Comparison of ENCODE assay signal across 1 cellular context in the genomic region with DNA sequence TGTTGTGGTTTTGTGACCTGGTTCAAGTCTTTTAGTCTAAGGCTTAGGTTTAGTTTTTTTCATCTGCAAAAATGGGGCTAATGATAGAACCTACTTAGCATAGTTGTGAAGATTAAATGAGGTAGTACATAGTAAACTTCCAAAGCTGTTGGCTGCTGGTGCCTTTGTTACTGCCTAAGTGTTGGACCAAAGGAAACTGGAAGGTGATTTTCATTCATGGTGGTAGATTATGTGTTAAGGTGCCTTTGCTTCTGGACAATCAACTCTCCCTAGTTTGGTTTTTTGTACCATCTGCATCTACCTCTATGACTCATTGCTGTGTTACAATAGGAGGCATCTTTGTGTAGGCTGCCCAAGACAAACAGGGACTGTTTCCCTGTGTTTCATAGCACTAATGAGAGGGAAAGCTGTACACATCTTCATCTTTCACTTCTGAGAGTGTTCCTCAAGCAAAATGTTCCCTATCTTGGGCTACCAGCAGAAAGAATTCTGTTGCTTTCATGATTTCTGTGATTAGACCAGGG.
TF ChIP-seq lines count a peak whose summit lies in the region.

No MANE protein-coding gene starts in this region.

TF ChIP-seq in K562, 482 proteins besides CTCF, POLR2A, EP300 and RAD21:
- no peak for TF ChIP-seq TCF7L2 (IDR thresholded peaks at IDR 0.05; ENCODE audit: low read depth, low read length)
- no peak for TF ChIP-seq ZNF431 (CRISPR knock-in tag; IDR thresholded peaks at IDR 0.05)
- TF ChIP-seq, protein P1, sequence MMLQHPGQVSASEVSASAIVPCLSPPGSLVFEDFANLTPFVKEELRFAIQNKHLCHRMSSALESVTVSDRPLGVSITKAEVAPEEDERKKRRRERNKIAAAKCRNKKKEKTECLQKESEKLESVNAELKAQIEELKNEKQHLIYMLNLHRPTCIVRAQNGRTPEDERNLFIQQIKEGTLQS (IDR thresholded peaks at IDR 0.05) = 0 out of 2 replicates have a peak, but pooled peaks have one; percentile 33
- TF ChIP-seq, protein P1 (CRISPR knock-in tag; conservative IDR thresholded peaks at IDR 0.05) = no peak
- TF ChIP-seq MECOM (CRISPR knock-in tag; IDR thresholded peaks at IDR 0.05) = no peak
- TF ChIP-seq PRMT5 (CRISPR knock-in tag; IDR thresholded peaks at IDR 0.05) = no peak
